8 cellular contexts compared by ENCODE assay signal in the genomic region with DNA sequence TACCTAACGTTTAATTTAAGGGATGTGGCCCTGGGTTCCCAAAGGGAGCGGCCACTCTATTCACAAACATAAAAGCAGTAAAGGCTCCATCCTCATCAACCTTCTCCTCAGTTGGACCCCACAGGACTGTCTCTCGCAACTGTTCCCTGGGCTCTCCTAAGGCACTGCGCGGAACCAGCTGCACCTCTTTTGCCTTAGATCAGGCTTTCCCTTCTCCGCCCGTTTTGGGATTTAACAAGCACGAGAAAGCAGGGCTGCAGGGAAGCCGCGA. TPM values are rescaled to one million over a fixed set of nuclear protein-coding genes. Genes with fewer than 3 reads are reported as not detected.
DNase-seq lines count a peak whose midpoint lies in the region; ATAC-seq and TF ChIP-seq lines count a peak whose summit lies in the region.

No MANE protein-coding gene starts in this region.

- H3K4me1 ChIP-seq in KMS-11 (ENCODE audit: low read depth, poor library complexity, severe bottlenecking), result peaks cover 18% of the 10 kb centered on the region
- peaks cover 15% of the 10 kb centered on the region for H3K4me1 ChIP-seq in mesodermal cell (ENCODE audit: control insufficient read depth, insufficient read depth, low read length, poor library complexity, severe bottlenecking)

- TF ChIP-seq CTCF in KMS-11 (conservative IDR thresholded peaks at IDR 0.05; ENCODE audit: low read depth, low read length), result no peak
- no peak for TF ChIP-seq CTCF in cardiac fibroblast (IDR thresholded peaks at IDR 0.05; ENCODE audit: low read depth, low read length)

- H3K4me2 ChIP-seq in KMS-11, result peak overlapping the region; percentile 74

- WGBS in mesodermal cell (ENCODE audit: insufficient coverage in 2 of 2), 2 experiments, result 6 to 9% methylated on average over 9 to 10 of the region's 10 CpGs

- H3K27me3 ChIP-seq in KMS-11 (ENCODE audit: insufficient read depth, low read depth), result no peaks in the 10 kb centered on the region

- H3K27ac ChIP-seq in KMS-11 (peak overlapping the region; percentile 68), mesodermal cell (ENCODE audit: low read depth, low read length, severe bottlenecking) (peak overlapping the region; percentile 85)

- H3K36me3 ChIP-seq in KMS-11 (ENCODE audit: insufficient read depth) (peaks cover 13% of the 10 kb centered on the region; the same call in 1 of the 2 replicates), mesodermal cell (ENCODE audit: control insufficient read depth, insufficient read depth, low read length) (peaks cover 29% of the 10 kb centered on the region)

- H2AFZ ChIP-seq in KMS-11 (ENCODE audit: low read depth), result peak overlapping the region; percentile 68

- peak overlapping the region; percentile 29 for H3K4me3 ChIP-seq in KMS-11 (IDR thresholded peaks at IDR 0.05; ENCODE audit: insufficient read depth, low read depth, low read length)
- H3K4me3 ChIP-seq in cardiac fibroblast (replicated peaks in 1 of 2; ENCODE audit: low read depth in 2 of 2, low read length in 2 of 2), result peak overlapping the region; percentile 97 to 99
- H3K4me3 ChIP-seq in mesodermal cell (ENCODE audit: extremely low read depth, insufficient read depth, low read length, poor library complexity, severe bottlenecking), result peak overlapping the region; percentile 85

- ATAC-seq in GM18519 (IDR thresholded peaks at IDR 0.05; ENCODE audit: low FRiP score, unreplicated experiment) (no peak), GM18498 (IDR thresholded peaks at IDR 0.05; ENCODE audit: unreplicated experiment) (no peak)

- 0 out of 2 replicates have a peak, but pooled peaks cover 1% of the 10 kb centered on the region for H4K20me1 ChIP-seq in KMS-11 (ENCODE audit: insufficient read depth)

- peaks cover 3% of the 10 kb centered on the region for H3K9me3 ChIP-seq in mesodermal cell (ENCODE audit: control insufficient read depth, low read length)

- DNase-seq in DMS53 treated with DMSO at 0.1 percent for 48 hours (lab: John Stamatoyannopoulos, UW; ENCODE audit: unreplicated experiment) (peak; percentile 27), cardiac fibroblast (ENCODE audit: low read depth in 2 of 2) (peak in 1 of 2 donors; percentile 37), NCI-H82 (lab: John Stamatoyannopoulos, UW) (no peak), AG08396 (ENCODE audit: low spot score) (no peak)

- H3K9ac ChIP-seq in KMS-11, result peak overlapping the region; percentile 92

- peaks cover 54% of the 10 kb centered on the region for H3K79me2 ChIP-seq in KMS-11 (ENCODE audit: insufficient read depth, low read depth)

RNA-seq across cellular contexts. Expression of gene GTPBP4, which starts 0.7 kb away (rescaled TPM):
- 54.4 TPM for polyA plus RNA-seq in mesodermal cell (2013, experiment 1 of 2)
- 65.8 TPM for polyA plus RNA-seq in mesodermal cell (2013, experiment 2 of 2)

RNA-seq across cellular contexts. Expression of gene IDI2, which starts 38.1 kb away (rescaled TPM):
- polyA plus RNA-seq in mesodermal cell (2013, experiment 1 of 2), result not detected
- polyA plus RNA-seq in mesodermal cell (2013, experiment 2 of 2), result not detected

RNA-seq across cellular contexts. Expression of gene LARP4B, which starts 56.1 kb away (rescaled TPM):
- polyA plus RNA-seq in mesodermal cell (2013, experiment 1 of 2), result 29.4 TPM
- 26.4 TPM for polyA plus RNA-seq in mesodermal cell (2013, experiment 2 of 2)

Comparison
In these comparisons a context has a peak if more than half of its experiments do, and no peak if none do; other contexts are left out.
1. H3K4me3 ChIP-seq: peak in every context shown above with its lines; median percentile 98 in cardiac fibroblast; 85 in mesodermal cell; 29 in KMS-11.